ENCODE assay signal across 29 cellular contexts in the genomic region with DNA sequence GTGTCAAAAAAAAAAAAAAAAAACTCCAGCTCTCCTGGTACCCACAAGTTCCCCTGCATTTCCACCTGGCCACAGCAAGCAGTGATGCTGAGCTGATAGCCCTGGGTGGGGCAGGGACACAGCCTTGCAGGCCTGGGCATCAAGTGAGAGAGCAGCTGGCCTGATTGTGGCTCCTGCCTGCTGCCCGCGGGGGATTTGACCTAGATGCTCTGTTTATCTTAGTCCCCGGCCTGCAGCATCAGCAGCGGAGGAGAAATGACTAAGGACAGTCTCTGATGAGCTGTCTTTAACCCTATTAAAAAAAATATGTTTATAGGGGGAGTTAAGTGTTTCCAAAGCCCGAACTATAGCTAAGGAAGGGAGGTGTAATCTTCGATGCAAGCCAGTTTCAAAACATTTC.
DNase-seq lines count a peak whose midpoint lies in the region; ATAC-seq and TF ChIP-seq lines count a peak whose summit lies in the region.
"Had no signal": no experiment of that assay in that cellular context is flagged by ENCODE, and none has a peak within 500 bp of the region (broad histone marks: within the 10 kb centered on the region; RNA-seq: fewer than 3 reads in every experiment).

No MANE protein-coding gene starts in this region.

- DNase-seq in BE2C (peak; percentile 72), HFFc6 (peak; percentile 58), WERI-Rb-1 (peak; percentile 23), retina (peak; percentile 68), GM19238 (ENCODE audit: insufficient read length, low spot score) (no peak)
- no peak for DNase-seq in stimulated activated CD4-positive, alpha-beta T cell treated with anti-CD3 and anti-CD28 coated beads, Interleukin-2, amount 100 ng/mL, for 48 hours
- DNase-seq: activated CD4-positive, alpha-beta T cell treated with anti-CD3 and anti-CD28 coated beads for 48 hours; activated effector memory CD4-positive, alpha-beta T cell treated with Interleukin-2 at 50 U/mL for 16 hours; anterior cingulate cortex; effector memory CD4-positive, alpha-beta T cell; glutamatergic neuron; GOT3; mammary epithelial cell; MG63; NCI-H1105; NCI-H1930; NCI-H524 treated with DMSO at 0.1 percent for 48 hours; pancreas; Right ventricle myocardium superior; stimulated activated CD4-positive, alpha-beta T cell treated with anti-CD3 and anti-CD28 coated beads, Interleukin-1b, Interleukin-23, amount 100 ng/mL, for 48 hours had no signal

- H3K36me3 Mint-ChIP-seq in HFFc6 (ENCODE audit: low read depth) = peaks cover 62% of the 10 kb centered on the region
- H3K36me3 Mint-ChIP-seq: activated naive CD8-positive, alpha-beta T cell had no signal

- H3K27me3 ChIP-seq in BE2C = no peaks in the 10 kb centered on the region
- H3K27me3 ChIP-seq in WERI-Rb-1 (ENCODE audit: insufficient read depth, low read depth, severe bottlenecking) = no peaks in the 10 kb centered on the region
- H3K27me3 ChIP-seq: BLaER1, breast epithelium, MG63, pancreas had no signal

- peak overlapping the region; percentile 40 for H3K4me3 Mint-ChIP-seq in HFFc6
- H3K4me3 Mint-ChIP-seq: activated naive CD8-positive, alpha-beta T cell; neural crest cell; stimulated activated naive CD8-positive, alpha-beta T cell treated with anti-CD3 and anti-CD28 coated beads, Interleukin-15, Interleukin-2, amounts not matched to agents 100 ng/mL and 50 ng/mL, for 24 hours had no signal

- H3K36me3 ChIP-seq in BE2C = no peaks in the 10 kb centered on the region
- no peaks in the 10 kb centered on the region; the same call in 1 of the 2 replicates for H3K36me3 ChIP-seq in WERI-Rb-1
- H3K36me3 ChIP-seq: breast epithelium, pancreas, thoracic aorta had no signal

- no peak for TF ChIP-seq CTCF in BE2C (IDR thresholded peaks at IDR 0.05; ENCODE audit: low read depth, low read length)
- TF ChIP-seq CTCF in HFFc6 (IDR thresholded peaks at IDR 0.05) = no peak
- no peak for TF ChIP-seq CTCF in WERI-Rb-1 (IDR thresholded peaks at IDR 0.05; ENCODE audit: low read depth, low read length)

- no peak overlapping the region for H3K4me3 ChIP-seq in BE2C (ENCODE audit: low read depth, low read length)
- no peak overlapping the region for H3K4me3 ChIP-seq in WERI-Rb-1 (ENCODE audit: low read depth, low read length)
- H3K4me3 ChIP-seq: BLaER1, breast epithelium, coronary artery, MG63, pancreas, thoracic aorta had no signal

- H3K4me1 ChIP-seq in BE2C = peaks cover 3% of the 10 kb centered on the region; the same call in 1 of the 2 replicates
- H3K4me1 ChIP-seq: breast epithelium had no signal

- H3K4me1 Mint-ChIP-seq in HFFc6 (ENCODE audit: low read depth) = peaks cover 68% of the 10 kb centered on the region

- H3K27ac ChIP-seq in WERI-Rb-1 = no peak overlapping the region
- H3K27ac ChIP-seq: BLaER1, breast epithelium, coronary artery, pancreas, thoracic aorta, VCaP had no signal

- ATAC-seq in HG03097 (IDR thresholded peaks at IDR 0.05; ENCODE audit: low FRiP score, unreplicated experiment) = no peak

- H3K9me3 ChIP-seq in BE2C = no peaks in the 10 kb centered on the region
- no peaks in the 10 kb centered on the region for H3K9me3 ChIP-seq in WERI-Rb-1 (ENCODE audit: severe bottlenecking)
- H3K9me3 ChIP-seq: BLaER1, breast epithelium, MG63, pancreas, thoracic aorta had no signal

- H3K9me3 Mint-ChIP-seq in HFFc6 = no peaks in the 10 kb centered on the region
- H3K9me3 Mint-ChIP-seq: neural crest cell; stimulated activated naive CD8-positive, alpha-beta T cell treated with anti-CD3 and anti-CD28 coated beads, Interleukin-15, Interleukin-2, amounts not matched to agents 100 ng/mL and 50 ng/mL, for 24 hours had no signal

- peak overlapping the region; percentile 69 for H3K27ac Mint-ChIP-seq in HFFc6
- H3K27ac Mint-ChIP-seq: activated naive CD8-positive, alpha-beta T cell; stimulated activated naive CD8-positive, alpha-beta T cell treated with anti-CD3 and anti-CD28 coated beads, Interleukin-15, Interleukin-2, amounts not matched to agents 100 ng/mL and 50 ng/mL, for 24 hours had no signal

- peaks cover 1% of the 10 kb centered on the region; the same call in 1 of the 2 replicates for H3K27me3 Mint-ChIP-seq in HFFc6 (ENCODE audit: insufficient read depth)
- H3K27me3 Mint-ChIP-seq: activated naive CD8-positive, alpha-beta T cell had no signal

Comparison
In these comparisons a context has a peak if more than half of its experiments do, and no peak if none do; other contexts are left out.
1. DNase-seq: peak in BE2C (single experiment), HFFc6 (single experiment), WERI-Rb-1 (single experiment) and retina (single experiment); none in GM19238 (single experiment) and stimulated activated CD4-positive, alpha-beta T cell treated with anti-CD3 and anti-CD28 coated beads, Interleukin-2, amount 100 ng/mL, for 48 hours (0 of 2).